ENCODE assay signal across 8 cellular contexts in genomic region chr5:172293054-172293744, GRCh38. TPM values are rescaled to one million over a fixed set of nuclear protein-coding genes. Genes with fewer than 3 reads are reported as not detected.
DNase-seq lines count a peak whose midpoint lies in the region; ATAC-seq and TF ChIP-seq lines count a peak whose summit lies in the region.

No MANE protein-coding gene starts in this region.

- no peaks in the 10 kb centered on the region for H3K4me1 Mint-ChIP-seq in nephron

- 27% methylated on average over 5 of the region's 5 CpGs for whole genome bisulfite sequencing in suprapubic skin

- H3K27me3 ChIP-seq in NT2/D1 (ENCODE audit: insufficient read depth, insufficient read length) (no peaks in the 10 kb centered on the region), suprapubic skin (no peaks in the 10 kb centered on the region)

- H3K4me3 Mint-ChIP-seq in nephron: no peak overlapping the region

- H3K9ac ChIP-seq in NT2/D1 (ENCODE audit: insufficient read length, low read depth): no peak overlapping the region

- H3K9me3 Mint-ChIP-seq in nephron: no peaks in the 10 kb centered on the region

- H3K36me3 Mint-ChIP-seq in nephron (ENCODE audit: low read depth): no peaks in the 10 kb centered on the region

- H3K27ac ChIP-seq in suprapubic skin: no peak overlapping the region

- no peak for TF ChIP-seq POLR2A in suprapubic skin (IDR thresholded peaks at IDR 0.05)

- no peak for TF ChIP-seq EP300 in suprapubic skin (IDR thresholded peaks at IDR 0.05)

- TF ChIP-seq CTCF in epithelial cell of proximal tubule (conservative IDR thresholded peaks at IDR 0.05; ENCODE audit: low read depth, low read length) (peak; percentile 97), nephron (IDR thresholded peaks at IDR 0.05; ENCODE audit: unreplicated experiment in 3 of 3) (peak; percentile 78 to 82 (median 80)), suprapubic skin (IDR thresholded peaks at IDR 0.05) (peak; percentile 73 to 89)

- peaks cover 2% of the 10 kb centered on the region for H3K4me1 ChIP-seq in NT2/D1 (ENCODE audit: insufficient read depth, insufficient read length)
- H3K4me1 ChIP-seq in suprapubic skin: peaks cover 7% of the 10 kb centered on the region

- H3K27me3 Mint-ChIP-seq in nephron (ENCODE audit: low read depth): peaks cover 6% of the 10 kb centered on the region

- peak; percentile 91 for ATAC-seq in GM21360 (IDR thresholded peaks at IDR 0.05; ENCODE audit: unreplicated experiment)

- H3K27ac Mint-ChIP-seq in nephron: peak overlapping the region in 2 of 3 experiments; percentile 4 to 19

- H3K36me3 ChIP-seq in NT2/D1 (ENCODE audit: insufficient read depth, insufficient read length, low read length) (no peaks in the 10 kb centered on the region), suprapubic skin (no peaks in the 10 kb centered on the region)

- DNase-seq in D341Med (ENCODE audit: low spot score) (peak; percentile 76), HT1080 (ENCODE audit: low read depth) (peak; percentile 64), NT2/D1 (ENCODE audit: low read depth, low spot score) (peak; percentile 13), epithelial cell of proximal tubule (ENCODE audit: low read depth) (no peak), suprapubic skin (ENCODE audit: low spot score in 2 of 2) (peak in 1 of 2 donors; percentile 74)
- peak; percentile 49 for DNase-seq in activated CD8-positive, alpha-beta memory T cell treated with anti-CD3 and anti-CD28 coated beads, Interleukin-2, amount 50 U/mL, for 4 hours

- no peak overlapping the region for H3K4me3 ChIP-seq in NT2/D1 (ENCODE audit: insufficient read length, low read depth)
- H3K4me3 ChIP-seq in epithelial cell of proximal tubule (ENCODE audit: low read depth, low read length): no peak overlapping the region
- H3K4me3 ChIP-seq in suprapubic skin: no peak overlapping the region

- H3K9me3 ChIP-seq in NT2/D1 (ENCODE audit: insufficient read depth, low read length) (no peaks in the 10 kb centered on the region), suprapubic skin (no peaks in the 10 kb centered on the region)

RNA-seq across cellular contexts. Expression of gene UBTD2, which starts 9.6 kb away (rescaled TPM):
- total RNA-seq in HT1080 (2014; rRNA removed; shearing (Covaris generic)): 11.4 and 15.5 TPM in 2 replicates
- polyA plus RNA-seq in HT1080 (2015; cell fraction: cytosol; rRNA removed): 13.4 and 14.0 TPM in 2 replicates
- polyA plus RNA-seq in HT1080 (2015; cell fraction: nucleus; rRNA removed): 3.4 and 4.8 TPM in 2 replicates
- total RNA-seq in epithelial cell of proximal tubule: 15.1 and 25.2 TPM in 2 replicates
- total RNA-seq in suprapubic skin: 10 to 100 TPM in 3 of 4 donors, 1 to 10 TPM in 1; 7.0 to 14.6 (median 12.8) TPM
